Comparison of ENCODE assay signal across 8 cellular contexts in genomic region chr4:184733654-184734524, GRCh38. TPM values are rescaled to one million over a fixed set of nuclear protein-coding genes. Genes with fewer than 3 reads are reported as not detected.
DNase-seq lines count a peak whose midpoint lies in the region; ATAC-seq and TF ChIP-seq lines count a peak whose summit lies in the region.

Gene CENPU, minus strand, starts transcription at chr4:184734096. Its CDS starts 34 bp downstream, at chr4:184734062.

- intact Hi-C loops in psoas muscle (cut with DNase I) (loop anchor here in 1 of 2 donors (5.0 to 10.0 kb wide), 3 partner anchors 87 to 1468 kb away; partner anchors contain the start of genes CASP3 and PRIMPOL), uterus (cut with DNase I; ENCODE audit: low total_unique reads) (no loop called here)

- ATAC-seq in GM18498 (IDR thresholded peaks at IDR 0.05; ENCODE audit: unreplicated experiment): peak; percentile 94
- peak; percentile 91 for ATAC-seq in HG02938 (IDR thresholded peaks at IDR 0.05; ENCODE audit: unreplicated experiment)
- ATAC-seq in psoas muscle: peak; percentile 98 to 99 (median 98)

- peak within 1 kb of the TSS; percentile 69 to 71 for H3K4me3 ChIP-seq in right atrium auricular region
- H3K4me3 ChIP-seq in psoas muscle: peak within 1 kb of the TSS; percentile 97
- peak within 1 kb of the TSS; percentile 60 to 74 for H3K4me3 ChIP-seq in uterus

- TF ChIP-seq CTCF in right atrium auricular region (IDR thresholded peaks at IDR 0.05): no peak
- no peak for TF ChIP-seq CTCF in psoas muscle (IDR thresholded peaks at IDR 0.05)
- peak in 2 of 4 experiments; percentile 45 to 70 for TF ChIP-seq CTCF in uterus (IDR thresholded peaks at IDR 0.05)

- DNase-seq in NCI-H187 (lab: John Stamatoyannopoulos, UW) (peak; percentile 88 to 95), T-helper 2 cell (peak; percentile 90 to 99 (median 91)), anterior cingulate cortex (lab: John Stamatoyannopoulos, UW) (peak; percentile 82 to 100 (median 95)), right atrium auricular region (ENCODE audit: low spot score) (peak; percentile 95), psoas muscle (peak; percentile 96 to 97), uterus (peak; percentile 96 to 97)

- peak within 1 kb of the TSS; percentile 63 to 73 for H3K27ac ChIP-seq in right atrium auricular region
- H3K27ac ChIP-seq in psoas muscle: peak within 1 kb of the TSS; percentile 71
- peak within 1 kb of the TSS; percentile 50 to 65 for H3K27ac ChIP-seq in uterus

- TF ChIP-seq POLR2A in uterus (IDR thresholded peaks at IDR 0.05): peak; percentile 26 to 94

- H3K27me3 ChIP-seq in right atrium auricular region (no peaks in the 10 kb centered on the region), psoas muscle (ENCODE audit: insufficient read depth in 3 of 3, low read length in 2 of 3) (no peaks in the 10 kb centered on the region), uterus (peaks cover 0 to 2% of the 10 kb centered on the region in 2 donors)

- H3K4me1 ChIP-seq in right atrium auricular region (peaks cover 2 to 8% of the 10 kb centered on the region in 2 donors), psoas muscle (peaks cover 9% of the 10 kb centered on the region), uterus (no peaks in the 10 kb centered on the region)

- H3K9me3 ChIP-seq in right atrium auricular region (no peaks in the 10 kb centered on the region), psoas muscle (no peaks in the 10 kb centered on the region), uterus (no peaks in the 10 kb centered on the region)

- WGBS in psoas muscle, 3 donors: 0 to 1% (median 0%) methylated on average over 61 to 69 of the region's 69 CpGs

- no peaks in the 10 kb centered on the region for H3K36me3 ChIP-seq in right atrium auricular region
- H3K36me3 ChIP-seq in psoas muscle (ENCODE audit: insufficient read depth in 1 of 2, low read depth in 1 of 2): no peaks in the 10 kb centered on the region
- no peaks in the 10 kb centered on the region for H3K36me3 ChIP-seq in uterus

RNA-seq across cellular contexts. Expression of gene CENPU, which starts in this region (rescaled TPM):
- total RNA-seq in right atrium auricular region (1 to 10 TPM in 1 of 2 donors, under 1 TPM in 1; 0.85 to 1.1 TPM), psoas muscle (1 to 10 TPM in 2 of 4 donors, under 1 TPM in 2; 0.63 to 1.6 (median 0.93) TPM), uterus (10 to 100 TPM in 1 of 4 donors, 1 to 10 TPM in 1, not detected in 2; 1.9 to 30.5 TPM)
- polyA plus RNA-seq in psoas muscle: 1 to 10 TPM in 2 of 3 donors, under 1 TPM in 1; 0.91 to 2.0 (median 1.1) TPM

Comparison
In these comparisons a context has a peak if more than half of its experiments do, and no peak if none do; other contexts are left out.
1. Peak in every context shown above with its lines: DNase-seq, ATAC-seq, H3K4me3 ChIP-seq and H3K27ac ChIP-seq.